ENCODE assay signal across 7 cellular contexts in the genomic region with DNA sequence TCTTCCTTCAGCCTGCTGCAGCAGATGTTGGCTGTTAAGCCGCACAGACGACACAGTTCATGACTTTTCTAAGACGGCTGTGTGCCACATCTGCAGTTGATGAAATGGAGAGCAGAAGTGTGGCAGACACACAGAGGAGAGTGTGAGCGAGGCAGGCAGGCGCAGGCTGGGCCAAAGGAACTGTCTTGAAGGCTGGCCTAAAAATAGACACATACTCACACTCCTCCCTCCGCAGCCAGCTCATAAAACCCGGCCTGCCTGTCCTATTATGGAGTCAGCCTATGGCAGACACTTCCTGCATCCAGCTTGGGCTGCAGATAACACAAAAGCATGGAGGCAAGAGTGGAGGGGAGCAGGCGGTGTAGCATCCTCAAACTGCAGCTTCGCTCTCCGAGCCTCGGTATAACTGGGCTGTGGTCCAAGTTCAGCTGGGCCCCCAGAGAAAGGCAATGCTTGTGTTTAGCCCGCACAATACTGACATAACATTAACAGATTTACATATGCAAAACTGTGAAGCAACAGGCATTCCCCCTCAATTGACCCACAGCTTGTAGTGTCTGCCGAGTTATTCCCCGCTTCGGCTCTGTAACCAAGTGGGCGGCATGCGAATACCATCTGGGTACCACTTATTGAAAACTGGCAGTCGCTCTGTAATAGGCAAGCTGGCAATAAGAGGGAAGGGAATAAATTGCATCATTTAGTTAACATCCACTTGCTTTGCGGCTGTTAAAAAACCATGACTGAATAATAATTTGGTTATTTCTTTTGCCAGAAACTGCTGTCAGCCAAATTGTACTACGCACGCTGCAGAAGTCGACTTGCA. TPM values are rescaled to one million over a fixed set of nuclear protein-coding genes. Genes with fewer than 3 reads are reported as not detected.
DNase-seq lines count a peak whose midpoint lies in the region; ATAC-seq and TF ChIP-seq lines count a peak whose summit lies in the region.

No MANE protein-coding gene starts in this region.

- H3K27me3 Mint-ChIP-seq in naive B cell, result no peaks in the 10 kb centered on the region

- DNase-seq in SIG-M5 (lab: John Stamatoyannopoulos, UW), result peak; percentile 93
- DNase-seq in erythroblast (lab: John Stamatoyannopoulos, UW), result peak; percentile 23 to 36
- DNase-seq in naive B cell, result peak; percentile 37
- DNase-seq in GM19238 (ENCODE audit: insufficient read length, low spot score), result no peak
- no peak for DNase-seq in NCI-H748 treated with DMSO at 0.1 percent for 48 hours (lab: John Stamatoyannopoulos, UW)

- ATAC-seq in GM18909 (IDR thresholded peaks at IDR 0.05; ENCODE audit: poor library complexity, unreplicated experiment), result peak; percentile 73
- peak; percentile 81 for ATAC-seq in HG03108 (IDR thresholded peaks at IDR 0.05; ENCODE audit: unreplicated experiment)
- peak; percentile 78 to 88 for ATAC-seq in naive B cell (ENCODE audit: low read depth in 2 of 2)

- no peak for TF ChIP-seq POLR2A in erythroblast (IDR thresholded peaks at IDR 0.05; ENCODE audit: low read length)

- no peaks in the 10 kb centered on the region for H3K36me3 Mint-ChIP-seq in naive B cell

- peaks cover 35 to 57% (median 55%) of the 10 kb centered on the region in 3 donors for H3K4me1 Mint-ChIP-seq in naive B cell

- peak overlapping the region; percentile 70 to 90 (median 80) for H3K4me3 Mint-ChIP-seq in naive B cell

- no peaks in the 10 kb centered on the region for H3K9me3 Mint-ChIP-seq in naive B cell

- H3K27ac Mint-ChIP-seq in naive B cell, result peak overlapping the region; percentile 41 to 91 (median 88)

RNA-seq across cellular contexts. Expression of gene FOXP1, which starts 40.8 kb away (rescaled TPM):
- polyA plus RNA-seq in naive B cell (ENCODE audit: low read depth in 6 of 6), result 100 to 1,000 TPM; 441 to 620 (median 523) TPM

Comparison
In these comparisons a context has a peak if more than half of its experiments do, and no peak if none do; other contexts are left out.
1. DNase-seq: peak in SIG-M5 (single experiment), erythroblast (2 of 2) and naive B cell (single experiment); none in GM19238 (single experiment) and NCI-H748 treated with DMSO at 0.1 percent for 48 hours (single experiment).
2. Peak in every context shown above with its lines, with median percentiles within 50 percentile points of each other: ATAC-seq.